In the genomic region with DNA sequence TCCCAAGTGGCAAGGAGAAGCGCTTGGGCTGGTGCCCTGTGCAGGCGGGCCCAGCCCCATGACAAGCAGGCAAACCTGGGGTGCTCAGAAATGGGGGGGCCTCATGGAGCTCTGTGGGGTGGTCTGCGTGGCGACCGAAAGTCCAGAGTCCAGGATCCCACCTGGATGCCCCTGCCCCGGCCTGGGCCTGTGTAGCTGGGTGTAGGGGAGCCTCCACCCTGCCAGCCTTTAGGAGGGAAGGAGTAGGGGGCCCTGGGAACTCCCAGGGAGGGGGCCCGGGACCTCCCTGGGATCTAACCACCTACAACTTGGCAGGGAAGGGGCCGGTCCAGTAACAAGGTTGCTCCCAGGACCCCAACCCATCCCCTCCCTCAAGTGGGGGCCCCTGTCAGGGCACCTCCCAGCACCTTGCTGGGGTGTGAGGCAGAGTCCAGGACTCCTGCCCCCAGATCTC, we compare ENCODE assay signal across 32 cellular contexts. TPM values are rescaled to one million over a fixed set of nuclear protein-coding genes. Genes with fewer than 3 reads are reported as not detected.
A peak's percentile ranks its signal among the peaks of the same experiment; 100 is the strongest.
DNase-seq lines count a peak whose midpoint lies in the region; ATAC-seq, FAIRE-seq and TF ChIP-seq lines count a peak whose summit lies in the region.
"Had no signal": no experiment of that assay in that cellular context is flagged by ENCODE, and none has a peak within 500 bp of the region (broad histone marks: within the 10 kb centered on the region; RNA-seq: fewer than 3 reads in every experiment).

No MANE protein-coding gene starts in this region.

- TF ChIP-seq POLR2A in HepG2 (IDR thresholded peaks at IDR 0.05; ENCODE audit: insufficient read depth in 1 of 2, low read depth in 2 of 2, low read length in 2 of 2) (no peak), right lobe of liver (IDR thresholded peaks at IDR 0.05) (no peak), gastroesophageal sphincter (IDR thresholded peaks at IDR 0.05) (no peak), sigmoid colon (IDR thresholded peaks at IDR 0.05) (no peak), vagina (IDR thresholded peaks at IDR 0.05) (no peak), body of pancreas (IDR thresholded peaks at IDR 0.05) (no peak)

- H3K79me2 ChIP-seq in HepG2 (ENCODE audit: insufficient read depth, low read length): peaks cover 4% of the 10 kb centered on the region

- POLR2A ChIA-PET in HepG2 (lab: Yijun Ruan, JAX): interaction anchor here (1.4 to 10.1 kb wide), 6 partner anchors 14 to 601 kb away, joined by 3 to 187 read pairs (median 68); a partner anchor contains a TSS

- no peaks in the 10 kb centered on the region for H3K36me3 ChIP-seq in HepG2 (replicated peaks in 1 of 2; ENCODE audit: control insufficient read depth in 1 of 2, insufficient read depth in 2 of 2, low read length in 2 of 2)
- H3K36me3 ChIP-seq in right lobe of liver: no peaks in the 10 kb centered on the region
- no peaks in the 10 kb centered on the region for H3K36me3 ChIP-seq in gastroesophageal sphincter
- H3K36me3 ChIP-seq in sigmoid colon: no peaks in the 10 kb centered on the region
- H3K36me3 ChIP-seq in vagina: no peaks in the 10 kb centered on the region
- no peaks in the 10 kb centered on the region for H3K36me3 ChIP-seq in body of pancreas (replicated peaks in 1 of 2; ENCODE audit: insufficient read depth in 1 of 2, low read depth in 2 of 2)
- H3K36me3 ChIP-seq: HAP-1 had no signal

- no peak for TF ChIP-seq EP300 in HepG2 (IDR thresholded peaks at IDR 0.05; ENCODE audit: low read depth in 2 of 2, low read length in 2 of 2)
- TF ChIP-seq EP300 in HepG2 (CRISPR knock-in tag; IDR thresholded peaks at IDR 0.05; ENCODE audit: borderline replicate concordance): no peak
- TF ChIP-seq EP300 in gastroesophageal sphincter (IDR thresholded peaks at IDR 0.05): no peak
- no peak for TF ChIP-seq EP300 in sigmoid colon (IDR thresholded peaks at IDR 0.05)

- peaks cover 75% of the 10 kb centered on the region for H3K4me1 ChIP-seq in HepG2 (ENCODE audit: insufficient read depth, low read length)
- H3K4me1 ChIP-seq in right lobe of liver: peaks cover 0 to 55% (median 24%) of the 10 kb centered on the region in 4 donors
- peaks cover 9 to 91% (median 69%) of the 10 kb centered on the region in 3 donors for H3K4me1 ChIP-seq in gastroesophageal sphincter
- H3K4me1 ChIP-seq in sigmoid colon: peaks cover 0 to 88% (median 88%) of the 10 kb centered on the region in 4 donors
- peaks cover 70% of the 10 kb centered on the region for H3K4me1 ChIP-seq in vagina
- peaks cover 57% of the 10 kb centered on the region for H3K4me1 ChIP-seq in body of pancreas

- CTCF ChIA-PET in HepG2 (lab: Yijun Ruan, JAX; ENCODE audit: low intra/inter-chr PET ratio, low total read pairs): no interaction called here

- in situ Hi-C loops in HepG2 (cut with HindIII; ENCODE audit: extremely low pct_ligation_motif_present, low pct_unique_long_range_greater_than_20kb) (no loop called here), ACHN (cut with HindIII; ENCODE audit: low pct_ligation_motif_present, low pct_unique_long_range_greater_than_20kb, low sequenced_read_pairs) (no loop called here)

- peak overlapping the region; percentile 90 for H3K9ac ChIP-seq in HepG2 (ENCODE audit: insufficient read depth, low read depth, low read length)
- H3K9ac ChIP-seq: GM23248 had no signal

- peak overlapping the region; percentile 97 for H3K4me2 ChIP-seq in HepG2 (ENCODE audit: low read depth, low read length)

- TF ChIP-seq CTCF in HepG2 (CRISPR knock-in tag; IDR thresholded peaks at IDR 0.05): no peak
- TF ChIP-seq CTCF in right lobe of liver (IDR thresholded peaks at IDR 0.05): no peak
- no peak for TF ChIP-seq CTCF in gastroesophageal sphincter (IDR thresholded peaks at IDR 0.05)
- no peak for TF ChIP-seq CTCF in sigmoid colon (IDR thresholded peaks at IDR 0.05)
- no peak for TF ChIP-seq CTCF in vagina (IDR thresholded peaks at IDR 0.05)
- no peak for TF ChIP-seq CTCF in body of pancreas (IDR thresholded peaks at IDR 0.05)

- H3K27ac ChIP-seq in HepG2 (ENCODE audit: extremely low read length, insufficient read depth, low read length) (peak overlapping the region; percentile 95), right lobe of liver (peak overlapping the region in 1 of 3 donors; percentile 85), gastroesophageal sphincter (peak overlapping the region; percentile 84 to 97 (median 92)), sigmoid colon (peak overlapping the region; percentile 95 to 99 (median 98)), vagina (peak overlapping the region; percentile 63), body of pancreas (no peak overlapping the region)
- H3K27ac ChIP-seq: 22Rv1, GM23248, HL-60 had no signal

- 60% methylated on average over 3 of the region's 8 CpGs for WGBS in HepG2 (ENCODE audit: low lambda C conversion rate)
- no CpG with 5 or more reads among the region's 8 CpGs for WGBS in right lobe of liver (ENCODE audit: insufficient coverage, low coverage, low lambda C conversion rate, missing lambda C conversion rate)
- WGBS in gastroesophageal sphincter (ENCODE audit: low coverage in 1 of 2), 2 donors: no CpG with 5 or more reads among the region's 8 CpGs
- 81 to 90% methylated on average over 8 of the region's 8 CpGs for WGBS in sigmoid colon, 2 donors
- 86% methylated on average over 8 of the region's 8 CpGs; no CpG with 5 or more reads in 1 of the 2 donors for WGBS in body of pancreas, 2 donors

- H3K4me3 ChIP-seq in HepG2 (replicated peaks in 1 of 3; ENCODE audit: insufficient read depth in 1 of 3, low read depth in 2 of 3, low read length in 3 of 3) (peak overlapping the region in 1 of 3 experiments; percentile 95; a peak in 1 of 6 replicates), right lobe of liver (no peak overlapping the region), gastroesophageal sphincter (no peak overlapping the region), sigmoid colon (peak overlapping the region in 3 of 4 donors; percentile 2 to 14 (median 12)), vagina (no peak overlapping the region), body of pancreas (no peak overlapping the region)
- H3K4me3 ChIP-seq: GM23248, HAP-1 had no signal

- no peak overlapping the region for H2AFZ ChIP-seq in HepG2 (ENCODE audit: low read length)
- H2AFZ ChIP-seq: GM23248 had no signal

- no TSS peak for BruUV-seq in HepG2 (replicated peaks; lab: Mats Ljungman, UMichigan)

- H4K20me1 ChIP-seq in HepG2 (ENCODE audit: insufficient read depth, low read length): no peaks in the 10 kb centered on the region

- H3K27me3 ChIP-seq in HepG2 (ENCODE audit: control insufficient read depth in 1 of 2, insufficient read depth in 2 of 2, low read length in 2 of 2): no peaks in the 10 kb centered on the region
- H3K27me3 ChIP-seq in right lobe of liver: no peaks in the 10 kb centered on the region
- peaks cover 8% of the 10 kb centered on the region for H3K27me3 ChIP-seq in gastroesophageal sphincter
- no peaks in the 10 kb centered on the region for H3K27me3 ChIP-seq in sigmoid colon
- H3K27me3 ChIP-seq in vagina: no peaks in the 10 kb centered on the region
- H3K27me3 ChIP-seq in body of pancreas: no peaks in the 10 kb centered on the region

- no peak for FAIRE-seq in HepG2 (lab: Jason Lieb, UNC)
- FAIRE-seq: GM12891 had no signal

- no peak for TF ChIP-seq RAD21 in HepG2 (CRISPR knock-in tag; IDR thresholded peaks at IDR 0.05)

- H3K9me3 ChIP-seq in HepG2 (ENCODE audit: low read length) (no peaks in the 10 kb centered on the region), right lobe of liver (no peaks in the 10 kb centered on the region), gastroesophageal sphincter (no peaks in the 10 kb centered on the region), sigmoid colon (no peaks in the 10 kb centered on the region), vagina (no peaks in the 10 kb centered on the region), body of pancreas (no peaks in the 10 kb centered on the region)
- H3K9me3 ChIP-seq: HAP-1 had no signal

- no peak for DNase-seq in HepG2 (ENCODE audit: low spot score)
- no peak for DNase-seq in right lobe of liver
- DNase-seq in sigmoid colon: no peak
- no peak for DNase-seq in vagina (ENCODE audit: extremely low spot score in 2 of 2)
- DNase-seq in body of pancreas: no peak
- DNase-seq in ACHN: no peak
- DNase-seq: AML-193; C1 segment of cervical spinal cord; CD8-positive, alpha-beta T cell; DMS153; GM23248; IMR-90; Karpas-422; MV-4-11; NCI-H1694; NCI-H2081; NCI-H2171; NCI-H345; NCI-H524; NCI-H82; SHP77 treated with DMSO at 0.1 percent for 48 hours had no signal

- intact Hi-C loops in HepG2 (cut with micrococcal nuclease; ENCODE audit: unreplicated experiment) (loop anchor here (2.0 to 10.0 kb wide), 2 partner anchors 17 to 423 kb away; a partner anchor contains a TSS), right lobe of liver (cut with DNase I) (no loop called here), sigmoid colon (cut with DNase I) (no loop called here), vagina (cut with DNase I) (no loop called here), body of pancreas (cut with DNase I) (no loop called here)

- ATAC-seq in HepG2 (no peak), right lobe of liver (no peak), gastroesophageal sphincter (no peak), body of pancreas (no peak), HG02798 (IDR thresholded peaks at IDR 0.05; ENCODE audit: poor library complexity, unreplicated experiment) (no peak)
- ATAC-seq: CD8-positive, alpha-beta T cell had no signal

RNA-seq across cellular contexts. Expression of a gene that starts 4.5 kb away (rescaled TPM):
- total RNA-seq in HepG2 (2016; rRNA removed; fragmentation: Illumina TruSeq; extraction: Trizol) (28.5 and 44.7 TPM in 2 replicates), right lobe of liver (10 to 100 TPM; 30.3 to 80.8 (median 47.1) TPM), gastroesophageal sphincter (100 to 1,000 TPM in 3 of 4 donors, 10 to 100 TPM in 1; 58.6 to 259 (median 172) TPM), sigmoid colon (100 to 1,000 TPM in 3 of 4 donors, 10 to 100 TPM in 1; 53.5 to 409 (median 134) TPM), vagina (150 TPM), body of pancreas (100 to 1,000 TPM; 115 to 185 TPM)
- total RNA-seq in HepG2 (2016; cell fraction: cytosol; rRNA removed; fragmentation: Illumina TruSeq; extraction: Trizol; ENCODE audit: low read depth): 32.2 and 40.1 TPM in 2 replicates
- total RNA-seq in HepG2 (2016; cell fraction: insoluble cytoplasmic fraction; rRNA removed; fragmentation: Illumina TruSeq; extraction: Trizol): 24.0 and 53.5 TPM in 2 replicates
- 23.5 and 24.2 TPM in 2 replicates for total RNA-seq in HepG2 (2016; cell fraction: membrane; rRNA removed; fragmentation: Illumina TruSeq; extraction: Trizol)
- total RNA-seq in HepG2 (2016; cell fraction: nucleus; rRNA removed; fragmentation: Illumina TruSeq; extraction: Trizol): 108 and 131 TPM in 2 replicates
- polyA plus RNA-seq in HepG2 (2011; rRNA removed) (21.0 and 22.7 TPM in 2 replicates), sigmoid colon (10 to 100 TPM in 1 of 3 donors, 1 to 10 TPM in 2; 1.8 to 56.5 (median 3.2) TPM)
- 9.5 and 17.6 TPM in 2 replicates for polyA plus RNA-seq in HepG2 (2011; cell fraction: cytosol; rRNA removed)
- polyA plus RNA-seq in HepG2 (2011; cell fraction: nucleus; rRNA removed): 504 and 754 TPM in 2 replicates
- 96.2 and 135 TPM in 2 replicates for polyA plus RNA-seq in HepG2 (2012)
- 12.5 and 12.7 TPM in 2 replicates for polyA plus RNA-seq in HepG2 (2016; cell fraction: cytosol; fragmentation: Illumina TruSeq; extraction: Trizol; ENCODE audit: low read depth)
- polyA plus RNA-seq in HepG2 (2016; cell fraction: insoluble cytoplasmic fraction; fragmentation: Illumina TruSeq; extraction: Trizol; ENCODE audit: low read depth): 34.3 and 49.3 TPM in 2 replicates
- polyA plus RNA-seq in HepG2 (2016; cell fraction: membrane; fragmentation: Illumina TruSeq; extraction: Trizol; ENCODE audit: low read depth): 14.2 and 17.2 TPM in 2 replicates
- polyA plus RNA-seq in HepG2 (2016; cell fraction: nucleus; fragmentation: Illumina TruSeq; extraction: Trizol; ENCODE audit: insufficient read depth, low read depth): 598 and 620 TPM in 2 replicates
- 26.2 and 35.7 TPM in 2 replicates for polyA minus RNA-seq in HepG2 (2011; rRNA and poly(A)+ RNA removed; ENCODE audit: low replicate concordance)
- polyA minus RNA-seq in HepG2 (2011; cell fraction: cytosol; rRNA and poly(A)+ RNA removed): 23.2 and 27.1 TPM in 2 replicates
- polyA minus RNA-seq in HepG2 (2011; cell fraction: nucleus; rRNA and poly(A)+ RNA removed): 70.0 and 71.2 TPM in 2 replicates

RNA-seq across cellular contexts. Expression of a gene that starts 15.3 kb away (rescaled TPM):
- total RNA-seq in HepG2 (2016; rRNA removed; fragmentation: Illumina TruSeq; extraction: Trizol) (2,584 and 2,647 TPM in 2 replicates), right lobe of liver (100 to 1,000 TPM; 339 to 696 (median 413) TPM), gastroesophageal sphincter (1,000 to 10,000 TPM in 3 of 4 donors, 100 to 1,000 TPM in 1; 383 to 2,881 (median 2,372) TPM), sigmoid colon (1,000 to 10,000 TPM; 2,383 to 8,235 (median 5,456) TPM), vagina (1,935 TPM), body of pancreas (100 to 1,000 TPM; 654 to 656 TPM)
- 3,497 and 3,511 TPM in 2 replicates for total RNA-seq in HepG2 (2016; cell fraction: cytosol; rRNA removed; fragmentation: Illumina TruSeq; extraction: Trizol; ENCODE audit: low read depth)
- 2,606 and 2,768 TPM in 2 replicates for total RNA-seq in HepG2 (2016; cell fraction: insoluble cytoplasmic fraction; rRNA removed; fragmentation: Illumina TruSeq; extraction: Trizol)
- 4,939 and 5,761 TPM in 2 replicates for total RNA-seq in HepG2 (2016; cell fraction: membrane; rRNA removed; fragmentation: Illumina TruSeq; extraction: Trizol)
- total RNA-seq in HepG2 (2016; cell fraction: nucleus; rRNA removed; fragmentation: Illumina TruSeq; extraction: Trizol): 1,156 and 1,166 TPM in 2 replicates
- polyA plus RNA-seq in HepG2 (2011; rRNA removed) (9,925 and 11,063 TPM in 2 replicates), sigmoid colon (1,000 to 10,000 TPM; 2,794 to 6,260 (median 4,441) TPM)
- polyA plus RNA-seq in HepG2 (2011; cell fraction: cytosol; rRNA removed): 11,031 and 15,081 TPM in 2 replicates
- polyA plus RNA-seq in HepG2 (2011; cell fraction: nucleus; rRNA removed): 5,156 and 5,267 TPM in 2 replicates
- 6,658 and 8,852 TPM in 2 replicates for polyA plus RNA-seq in HepG2 (2012)
- polyA plus RNA-seq in HepG2 (2016; cell fraction: cytosol; fragmentation: Illumina TruSeq; extraction: Trizol; ENCODE audit: low read depth): 5,362 and 5,590 TPM in 2 replicates
- polyA plus RNA-seq in HepG2 (2016; cell fraction: insoluble cytoplasmic fraction; fragmentation: Illumina TruSeq; extraction: Trizol; ENCODE audit: low read depth): 3,197 and 3,428 TPM in 2 replicates
- polyA plus RNA-seq in HepG2 (2016; cell fraction: membrane; fragmentation: Illumina TruSeq; extraction: Trizol; ENCODE audit: low read depth): 5,998 and 6,820 TPM in 2 replicates
- 2,753 and 2,989 TPM in 2 replicates for polyA plus RNA-seq in HepG2 (2016; cell fraction: nucleus; fragmentation: Illumina TruSeq; extraction: Trizol; ENCODE audit: insufficient read depth, low read depth)
- 2,340 and 3,999 TPM in 2 replicates for polyA minus RNA-seq in HepG2 (2011; rRNA and poly(A)+ RNA removed; ENCODE audit: low replicate concordance)
- 1,154 and 1,167 TPM in 2 replicates for polyA minus RNA-seq in HepG2 (2011; cell fraction: cytosol; rRNA and poly(A)+ RNA removed)
- polyA minus RNA-seq in HepG2 (2011; cell fraction: nucleus; rRNA and poly(A)+ RNA removed): 809 and 896 TPM in 2 replicates

RNA-seq across cellular contexts. Expression of a gene that starts 35.5 kb away (rescaled TPM):
- 9.7 and 10.2 TPM in 2 replicates for total RNA-seq in HepG2 (2016; rRNA removed; fragmentation: Illumina TruSeq; extraction: Trizol)
- 3.4 and 4.0 TPM in 2 replicates for total RNA-seq in HepG2 (2016; cell fraction: cytosol; rRNA removed; fragmentation: Illumina TruSeq; extraction: Trizol; ENCODE audit: low read depth)
- 9.2 and 9.3 TPM in 2 replicates for total RNA-seq in HepG2 (2016; cell fraction: insoluble cytoplasmic fraction; rRNA removed; fragmentation: Illumina TruSeq; extraction: Trizol)
- 13.2 and 14.3 TPM in 2 replicates for total RNA-seq in HepG2 (2016; cell fraction: membrane; rRNA removed; fragmentation: Illumina TruSeq; extraction: Trizol)
- 5.6 and 7.3 TPM in 2 replicates for total RNA-seq in HepG2 (2016; cell fraction: nucleus; rRNA removed; fragmentation: Illumina TruSeq; extraction: Trizol)
- 5.2 and 5.9 TPM in 2 replicates for polyA plus RNA-seq in HepG2 (2011; rRNA removed)
- polyA plus RNA-seq in HepG2 (2011; cell fraction: cytosol; rRNA removed): 4.8 and 5.4 TPM in 2 replicates
- 6.8 and 7.6 TPM in 2 replicates for polyA plus RNA-seq in HepG2 (2011; cell fraction: nucleus; rRNA removed)
- 4.7 and 5.4 TPM in 2 replicates for polyA plus RNA-seq in HepG2 (2012)
- 7.5 and 8.3 TPM in 2 replicates for polyA plus RNA-seq in HepG2 (2016; cell fraction: cytosol; fragmentation: Illumina TruSeq; extraction: Trizol; ENCODE audit: low read depth)
- 20.6 and 26.7 TPM in 2 replicates for polyA plus RNA-seq in HepG2 (2016; cell fraction: insoluble cytoplasmic fraction; fragmentation: Illumina TruSeq; extraction: Trizol; ENCODE audit: low read depth)
- 20.0 and 22.1 TPM in 2 replicates for polyA plus RNA-seq in HepG2 (2016; cell fraction: membrane; fragmentation: Illumina TruSeq; extraction: Trizol; ENCODE audit: low read depth)
- 18.8 and 19.3 TPM in 2 replicates for polyA plus RNA-seq in HepG2 (2016; cell fraction: nucleus; fragmentation: Illumina TruSeq; extraction: Trizol; ENCODE audit: insufficient read depth, low read depth)
- polyA minus RNA-seq in HepG2 (2011; rRNA and poly(A)+ RNA removed; ENCODE audit: low replicate concordance): 5.3 and 6.3 TPM in 2 replicates
- polyA minus RNA-seq in HepG2 (2011; cell fraction: cytosol; rRNA and poly(A)+ RNA removed): 4.9 and 6.3 TPM in 2 replicates
- 4.8 and 5.2 TPM in 2 replicates for polyA minus RNA-seq in HepG2 (2011; cell fraction: nucleus; rRNA and poly(A)+ RNA removed)
- 1 to 10 TPM; 1.4 to 2.9 (median 2.5) TPM for total RNA-seq in right lobe of liver
- 1 to 10 TPM; 2.7 to 9.8 (median 3.8) TPM for total RNA-seq in gastroesophageal sphincter
- 1 to 10 TPM; 1.8 to 6.5 (median 4.2) TPM for total RNA-seq in sigmoid colon
- polyA plus RNA-seq in sigmoid colon: 1 to 10 TPM; 3.5 to 6.9 (median 3.6) TPM
- total RNA-seq in vagina: 1.5 TPM
- 1 to 10 TPM; 1.6 to 2.6 TPM for total RNA-seq in body of pancreas

RNA-seq across cellular contexts. Expression of a gene that starts 55.7 kb away (rescaled TPM):
- total RNA-seq in HepG2 (2016; rRNA removed; fragmentation: Illumina TruSeq; extraction: Trizol): 0.46 and 0.86 TPM in 2 replicates
- 0.30 and 0.62 TPM in 2 replicates for total RNA-seq in HepG2 (2016; cell fraction: cytosol; rRNA removed; fragmentation: Illumina TruSeq; extraction: Trizol; ENCODE audit: low read depth)
- 0.65 and 0.76 TPM in 2 replicates for total RNA-seq in HepG2 (2016; cell fraction: insoluble cytoplasmic fraction; rRNA removed; fragmentation: Illumina TruSeq; extraction: Trizol)
- total RNA-seq in HepG2 (2016; cell fraction: membrane; rRNA removed; fragmentation: Illumina TruSeq; extraction: Trizol): 0.52 and 0.65 TPM in 2 replicates
- total RNA-seq in HepG2 (2016; cell fraction: nucleus; rRNA removed; fragmentation: Illumina TruSeq; extraction: Trizol): 0.78 and 0.81 TPM in 2 replicates
- polyA plus RNA-seq in HepG2 (2011; rRNA removed): 0.69 and 0.82 TPM in 2 replicates
- 0.46 and 0.94 TPM in 2 replicates for polyA plus RNA-seq in HepG2 (2011; cell fraction: cytosol; rRNA removed)
- 1.1 and 1.2 TPM in 2 replicates for polyA plus RNA-seq in HepG2 (2011; cell fraction: nucleus; rRNA removed)
- polyA plus RNA-seq in HepG2 (2012): 0.24 and 0.42 TPM in 2 replicates
- 0.52 and 0.54 TPM in 2 replicates for polyA plus RNA-seq in HepG2 (2016; cell fraction: cytosol; fragmentation: Illumina TruSeq; extraction: Trizol; ENCODE audit: low read depth)
- polyA plus RNA-seq in HepG2 (2016; cell fraction: insoluble cytoplasmic fraction; fragmentation: Illumina TruSeq; extraction: Trizol; ENCODE audit: low read depth): 0.67 and 0.91 TPM in 2 replicates
- polyA plus RNA-seq in HepG2 (2016; cell fraction: membrane; fragmentation: Illumina TruSeq; extraction: Trizol; ENCODE audit: low read depth): 0.51 and 0.60 TPM in 2 replicates
- 0.97 and 1.1 TPM in 2 replicates for polyA plus RNA-seq in HepG2 (2016; cell fraction: nucleus; fragmentation: Illumina TruSeq; extraction: Trizol; ENCODE audit: insufficient read depth, low read depth)
- polyA minus RNA-seq in HepG2 (2011; rRNA and poly(A)+ RNA removed; ENCODE audit: low replicate concordance): 0.40 TPM in 1 of 2 replicates, not detected in the other
- polyA minus RNA-seq in HepG2 (2011; cell fraction: cytosol; rRNA and poly(A)+ RNA removed): 0.40 TPM in 1 of 2 replicates, not detected in the other
- polyA minus RNA-seq in HepG2 (2011; cell fraction: nucleus; rRNA and poly(A)+ RNA removed): 0.26 and 0.75 TPM in 2 replicates
- total RNA-seq in right lobe of liver: not detected
- total RNA-seq in gastroesophageal sphincter: under 1 TPM in 1 of 4 donors, not detected in 3; 0.20 TPM
- not detected for total RNA-seq in sigmoid colon
- polyA plus RNA-seq in sigmoid colon: 10 to 100 TPM in 1 of 3 donors, 1 to 10 TPM in 2; 4.2 to 12.5 (median 5.4) TPM
- total RNA-seq in vagina: 1.7 TPM
- 1 to 10 TPM; 2.3 TPM for total RNA-seq in body of pancreas
- total RNA-seq: CD8-positive, alpha-beta T cell; G401; GM23248; HT1080; IMR-90; M059J; OCI-LY7 had no signal
- polyA plus RNA-seq: AG04450, GM23248, IMR-90 had no signal

Comparison
In these comparisons a context has a peak if more than half of its experiments do, and no peak if none do; other contexts are left out.
1. H3K27ac ChIP-seq: peak in HepG2 (single experiment), gastroesophageal sphincter (4 of 4), sigmoid colon (4 of 4) and vagina (single experiment); none in body of pancreas (0 of 4).
2. H3K4me3 ChIP-seq: peak in sigmoid colon (3 of 4); none in right lobe of liver (0 of 3), gastroesophageal sphincter (0 of 2), vagina (0 of 2) and body of pancreas (0 of 2).